In the genomic region with DNA sequence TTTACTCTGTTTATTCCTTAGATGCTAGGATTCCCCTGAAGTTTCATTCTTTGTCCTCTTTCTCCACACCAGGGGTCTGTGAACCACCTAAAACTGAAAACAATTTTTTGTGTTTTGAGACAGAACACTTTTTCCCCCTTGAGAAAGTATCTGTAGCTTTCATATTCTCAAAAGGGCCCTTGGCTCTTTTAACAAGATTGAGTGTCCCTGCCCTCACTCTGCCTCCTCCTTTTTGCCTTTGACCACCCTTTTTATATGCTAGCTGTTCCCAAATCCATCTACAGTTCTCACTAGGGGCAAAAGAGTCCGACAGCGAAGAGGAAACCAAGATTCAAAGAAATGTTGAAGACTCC, we compare ENCODE assay signal across 8 cellular contexts. TPM values are rescaled to one million over a fixed set of nuclear protein-coding genes. Genes with fewer than 3 reads are reported as not detected.
DNase-seq lines count a peak whose midpoint lies in the region; ATAC-seq and TF ChIP-seq lines count a peak whose summit lies in the region.

No MANE protein-coding gene starts in this region.

- intact Hi-C loops in Right ventricle myocardium inferior (cut with DNase I) = loop anchor here (1.0 to 10.0 kb wide), 3 partner anchors 70 to 247 kb away; no protein-coding TSS in a partner anchor
- intact Hi-C loops in mammary epithelial cell (cut with micrococcal nuclease) = loop anchor here (1.0 to 10.0 kb wide), 5 partner anchors 40 to 247 kb away; no protein-coding TSS in a partner anchor
- intact Hi-C loops in aorta (cut with DNase I) = loop anchor here (1.0 to 10.0 kb wide), 3 partner anchors 199 to 247 kb away; partner anchors contain the start of gene TMEM17 (in 1 of the 2)

- H2AFZ ChIP-seq in mammary epithelial cell (ENCODE audit: low read depth, low read length) = peak overlapping the region; percentile 85

- BruUV-seq in mammary epithelial cell (replicated peaks; lab: Mats Ljungman, UMichigan) = TSS peak; percentile 94

- H3K27ac Mint-ChIP-seq in mesothelial cell of epicardium = peak overlapping the region; percentile 97

- peak overlapping the region; percentile 89 for H3K4me3 Mint-ChIP-seq in mesothelial cell of epicardium

- no peaks in the 10 kb centered on the region for H3K27me3 ChIP-seq in right atrium auricular region
- H3K27me3 ChIP-seq in mammary epithelial cell (ENCODE audit: insufficient read depth, low read length) = no peaks in the 10 kb centered on the region
- no peaks in the 10 kb centered on the region for H3K27me3 ChIP-seq in aorta (ENCODE audit: control insufficient read depth in 1 of 2, insufficient read depth in 2 of 2, low read length in 1 of 2)

- peaks cover 40% of the 10 kb centered on the region for H3K79me2 ChIP-seq in mammary epithelial cell (ENCODE audit: insufficient read depth, low read length)

- H3K4me1 ChIP-seq in right atrium auricular region = peaks cover 0 to 24% of the 10 kb centered on the region in 2 donors
- H3K4me1 ChIP-seq in mammary epithelial cell (ENCODE audit: insufficient read depth, low read length) = peaks cover 19% of the 10 kb centered on the region
- H3K4me1 ChIP-seq in aorta (ENCODE audit: control insufficient read depth in 1 of 2, insufficient read depth in 2 of 2, low read length in 2 of 2) = peaks cover 0 to 7% of the 10 kb centered on the region in 2 donors

- ATAC-seq in Right ventricle myocardium inferior (no peak), aorta (ENCODE audit: low FRiP score) (no peak), GM18520 (IDR thresholded peaks at IDR 0.05; ENCODE audit: unreplicated experiment) (no peak), GM21526 (IDR thresholded peaks at IDR 0.05; ENCODE audit: low FRiP score, unreplicated experiment) (no peak)

- dilution Hi-C loops in mammary epithelial cell (cut with HindIII; ENCODE audit: low sequenced_read_pairs) = no loop called here

- H3K9me3 Mint-ChIP-seq in mesothelial cell of epicardium = no peaks in the 10 kb centered on the region

- H3K36me3 ChIP-seq in right atrium auricular region (no peaks in the 10 kb centered on the region), mammary epithelial cell (ENCODE audit: insufficient read depth, low read length) (peaks cover 12% of the 10 kb centered on the region), aorta (ENCODE audit: control insufficient read depth in 1 of 2, insufficient read depth in 2 of 2, low read length in 1 of 2) (no peaks in the 10 kb centered on the region)

- 0% methylated on average over 2 of the region's 2 CpGs for WGBS in mammary epithelial cell (ENCODE audit: low coverage, missing lambda C conversion rate)
- WGBS in aorta, 2 donors = 5 to 7% methylated on average over 2 of the region's 2 CpGs

- DNase-seq in right atrium auricular region (ENCODE audit: low spot score) (no peak), Right ventricle myocardium inferior (ENCODE audit: missing footprints) (no peak), mammary epithelial cell (no peak), mesothelial cell of epicardium (ENCODE audit: low spot score in 2 of 2, unreplicated experiment in 2 of 2) (no peak), aorta (no peak)
- DNase-seq in stimulated activated CD4-positive, alpha-beta T cell treated with anti-CD3 and anti-CD28 coated beads, Interleukin-4, amount 100 ng/mL, for 24 hours = no peak

- H3K9me3 ChIP-seq in right atrium auricular region = no peaks in the 10 kb centered on the region
- H3K9me3 ChIP-seq in mammary epithelial cell (replicated peaks; ENCODE audit: insufficient read depth, low read length) = peaks cover 3% of the 10 kb centered on the region
- H3K9me3 ChIP-seq in aorta (ENCODE audit: control insufficient read depth, low read length) = no peaks in the 10 kb centered on the region

- in situ Hi-C loops in mammary epithelial cell (cut with MboI; ENCODE audit: low sequenced_read_pairs in 2 of 2) = no loop called here

- H3K9ac ChIP-seq in mammary epithelial cell (ENCODE audit: insufficient read depth, low read length) = peak overlapping the region; percentile 84

- H3K4me1 Mint-ChIP-seq in mesothelial cell of epicardium = peaks cover 48% of the 10 kb centered on the region

- peaks cover 9% of the 10 kb centered on the region for H3K36me3 Mint-ChIP-seq in mesothelial cell of epicardium

- H3K27ac ChIP-seq in right atrium auricular region = peak overlapping the region; percentile 92 to 96
- H3K27ac ChIP-seq in mammary epithelial cell (ENCODE audit: insufficient read depth, low read depth, low read length) = peak overlapping the region; percentile 91
- peak overlapping the region; percentile 3 to 46 for H3K27ac ChIP-seq in aorta (ENCODE audit: low read depth in 1 of 2, low read length in 2 of 2)

- H3K4me3 ChIP-seq in right atrium auricular region (peak overlapping the region; percentile 97), mammary epithelial cell (replicated peaks in 1 of 3; ENCODE audit: insufficient read depth in 1 of 3, low read depth in 2 of 3, low read length in 3 of 3) (peak overlapping the region; percentile 58 to 60 (median 58)), aorta (ENCODE audit: low read length in 2 of 2) (peak overlapping the region; percentile 43 to 62)

- CTCF ChIA-PET in mammary epithelial cell (lab: Charles Lee; ENCODE audit: low non-redundant PET) = no interaction called here

- H3K27me3 Mint-ChIP-seq in mesothelial cell of epicardium (ENCODE audit: low read depth) = no peaks in the 10 kb centered on the region

- H3K4me2 ChIP-seq in mammary epithelial cell (ENCODE audit: insufficient read depth, low read depth, low read length) = peak overlapping the region; percentile 88

- H4K20me1 ChIP-seq in mammary epithelial cell (ENCODE audit: insufficient read depth, low read length) = no peaks in the 10 kb centered on the region

- TF ChIP-seq CTCF in right atrium auricular region (IDR thresholded peaks at IDR 0.05) (no peak), mammary epithelial cell (conservative IDR thresholded peaks at IDR 0.05 in 1 of 2, IDR thresholded peaks at IDR 0.05 in 1 of 2; ENCODE audit: extremely low read depth in 1 of 2, insufficient read depth in 1 of 2, low read depth in 1 of 2, low read length in 2 of 2) (no peak), mesothelial cell of epicardium (IDR thresholded peaks at IDR 0.05; ENCODE audit: unreplicated experiment) (no peak)

RNA-seq across cellular contexts. Expression of gene EHBP1, which starts 0.9 kb away (rescaled TPM):
- total RNA-seq in right atrium auricular region = 10 to 100 TPM; 22.4 to 22.9 TPM
- 25.7 TPM for total RNA-seq in Right ventricle myocardium inferior
- total RNA-seq in mammary epithelial cell = 100 to 1,000 TPM in 1 of 2 donors, 10 to 100 TPM in 1; 46.0 to 101 TPM
- polyA plus RNA-seq in mammary epithelial cell = 56.8 TPM
- 156 TPM for polyA minus RNA-seq in mammary epithelial cell
- 65.7 to 68.4 TPM (median 67.4 TPM) in 3 replicates for total RNA-seq in mesothelial cell of epicardium
- total RNA-seq in aorta = 10 to 100 TPM; 42.7 to 70.9 TPM
- 10 to 100 TPM; 12.0 to 13.5 TPM for polyA plus RNA-seq in aorta

Comparison
In these comparisons a context has a peak if more than half of its experiments do, and no peak if none do; other contexts are left out.
1. H3K27ac ChIP-seq: peak in every context shown above with its lines; median percentile 94 in right atrium auricular region; 91 in mammary epithelial cell; 24 in aorta.